ENCODE assay signal across 24 cellular contexts in genomic region chr2:274503-274902, GRCh38. TPM values are rescaled to one million over a fixed set of nuclear protein-coding genes. Genes with fewer than 3 reads are reported as not detected.
DNase-seq lines count a peak whose midpoint lies in the region; ATAC-seq, FAIRE-seq and TF ChIP-seq lines count a peak whose summit lies in the region.
"Had no signal": no experiment of that assay in that cellular context is flagged by ENCODE, and none has a peak within 500 bp of the region (broad histone marks: within the 10 kb centered on the region; RNA-seq: fewer than 3 reads in every experiment).

No MANE protein-coding gene starts in this region.

- peak; percentile 46 to 59; a peak in 2 of 4 replicates for TF ChIP-seq RAD21 in H1 (IDR thresholded peaks at IDR 0.05 in 1 of 2, conservative IDR thresholded peaks at IDR 0.05 in 1 of 2; ENCODE audit: low read depth in 2 of 2, low read length in 2 of 2)

- no peaks in the 10 kb centered on the region for H3K27me3 Mint-ChIP-seq in osteocyte (ENCODE audit: unreplicated experiment)
- H3K27me3 Mint-ChIP-seq: activated CD4-positive, alpha-beta T cell treated with anti-CD3 and anti-CD28 coated beads, Interleukin-2, amount 10 ng/mL, durations not matched to agents 24 days and 14 days; dendritic cell treated with granulocyte-macrophage colony-stimulating factor and Interleukin-4, amounts not matched to agents 40 ng/mL and 50 ng/mL, for 4 days; IgD-negative memory B cell had no signal

- H2AK5ac ChIP-seq in H1 (ENCODE audit: low read depth, low read length): no peak overlapping the region

- H3K36me3 ChIP-seq in OCI-LY7 (ENCODE audit: insufficient read depth, low read length) (peaks cover 97% of the 10 kb centered on the region), H1 (ENCODE audit: control insufficient read depth in 2 of 4, insufficient read depth in 4 of 4, low read length in 3 of 4) (peaks cover 14 to 66% (median 32%) of the 10 kb centered on the region in 4 experiments)

- H3K4me2 ChIP-seq in OCI-LY7 (ENCODE audit: low read length): no peak overlapping the region; the same call in 1 of the 2 replicates
- H3K4me2 ChIP-seq in H1 (ENCODE audit: insufficient read depth in 1 of 2, low read depth in 2 of 2, low read length in 2 of 2): no peak overlapping the region

- H3K56ac ChIP-seq in H1 (replicated peaks; ENCODE audit: insufficient read length, low read depth, low read length): no peak overlapping the region

- H3K4me1 ChIP-seq in OCI-LY7 (ENCODE audit: insufficient read depth, low read length, poor library complexity, severe bottlenecking) (peaks cover 21% of the 10 kb centered on the region), H1 (replicated peaks in 1 of 4; ENCODE audit: control insufficient read depth in 3 of 4, insufficient read depth in 4 of 4, low read length in 3 of 4) (no peaks in the 10 kb centered on the region)

- peak; percentile 56; the same call in 1 of the 2 replicates for TF ChIP-seq CTCF in OCI-LY7 (conservative IDR thresholded peaks at IDR 0.05; ENCODE audit: low read length)
- TF ChIP-seq CTCF in H1 (IDR thresholded peaks at IDR 0.05; ENCODE audit: control extremely low read depth in 1 of 3, insufficient read depth in 1 of 3, low read depth in 1 of 3, low read length in 3 of 3): peak; percentile 29 to 50 (median 46); a peak in 3 of 4 replicates
- TF ChIP-seq CTCF in osteocyte (IDR thresholded peaks at IDR 0.05): no peak

- H3K27ac Mint-ChIP-seq in osteocyte (ENCODE audit: unreplicated experiment): peak overlapping the region; percentile 67
- H3K27ac Mint-ChIP-seq: activated CD4-positive, alpha-beta T cell treated with anti-CD3 and anti-CD28 coated beads, Interleukin-2, amount 10 ng/mL, durations not matched to agents 24 days and 14 days; dendritic cell treated with granulocyte-macrophage colony-stimulating factor and Interleukin-4, amounts not matched to agents 40 ng/mL and 50 ng/mL, for 4 days had no signal

- intact Hi-C loops in OCI-LY7 (cut with micrococcal nuclease; ENCODE audit: unreplicated experiment): no loop called here

- H3K27me3 ChIP-seq in H1 (replicated peaks in 1 of 4; ENCODE audit: control insufficient read depth in 3 of 4, extremely low read depth in 1 of 4, insufficient read depth in 3 of 4, low read length in 3 of 4): no peaks in the 10 kb centered on the region
- H3K27me3 ChIP-seq: BLaER1, brain microvascular endothelial cell, gastrocnemius medialis had no signal

- H2BK15ac ChIP-seq in H1 (ENCODE audit: low read length): no peak overlapping the region

- H3K9me3 ChIP-seq in OCI-LY7 (ENCODE audit: low read length) (no peaks in the 10 kb centered on the region), H1 (ENCODE audit: insufficient read depth in 2 of 2, low read depth in 1 of 2, low read length in 1 of 2) (no peaks in the 10 kb centered on the region)
- H3K9me3 ChIP-seq: BLaER1, gastrocnemius medialis had no signal

- H2BK120ac ChIP-seq in H1 (replicated peaks; ENCODE audit: low read depth, low read length): no peak overlapping the region

- no peak overlapping the region for H2BK5ac ChIP-seq in H1 (ENCODE audit: low read depth, low read length)

- no peaks in the 10 kb centered on the region for H3K9me3 Mint-ChIP-seq in osteocyte (ENCODE audit: unreplicated experiment)
- H3K9me3 Mint-ChIP-seq: activated CD4-positive, alpha-beta T cell treated with anti-CD3 and anti-CD28 coated beads, Interleukin-2, amount 10 ng/mL, durations not matched to agents 24 days and 14 days; dendritic cell treated with granulocyte-macrophage colony-stimulating factor and Interleukin-4, amounts not matched to agents 40 ng/mL and 50 ng/mL, for 4 days; IgD-negative memory B cell had no signal

- H4K20me1 ChIP-seq in OCI-LY7 (ENCODE audit: insufficient read depth, low read length) (peaks cover 53% of the 10 kb centered on the region), H1 (replicated peaks in 1 of 2; ENCODE audit: control insufficient read depth in 1 of 2, insufficient read depth in 2 of 2, low read length in 2 of 2) (peaks cover 21 to 31% of the 10 kb centered on the region in 2 experiments)

- peaks cover 13% of the 10 kb centered on the region for H3K79me1 ChIP-seq in H1 (ENCODE audit: low read depth, low read length)

- H4K5ac ChIP-seq in H1 (ENCODE audit: insufficient read length, low read depth, low read length): no peak overlapping the region

- no peak overlapping the region for H3K4ac ChIP-seq in H1 (replicated peaks; ENCODE audit: insufficient read length, low read depth, low read length)

- 90% methylated on average over 3 of the region's 3 CpGs; no CpG with 5 or more reads in 1 of the 2 experiments for WGBS in H1 (ENCODE audit: extremely low coverage in 1 of 2, insufficient coverage in 1 of 2, insufficient read length in 1 of 2, insufficient replicate concordance in 2 of 2, low coverage in 1 of 2, low lambda C conversion rate in 2 of 2, missing lambda C conversion rate in 1 of 2), 2 experiments

- ATAC-seq in HG03196 (IDR thresholded peaks at IDR 0.05; ENCODE audit: unreplicated experiment): no peak
- no peak for ATAC-seq in HG03108 (IDR thresholded peaks at IDR 0.05; ENCODE audit: unreplicated experiment)
- ATAC-seq: gastrocnemius medialis, left ventricle myocardium superior had no signal

- POLR2A ChIA-PET in OCI-LY7 (lab: Charles Lee) (interaction anchor here (0.7 to 1.2 kb wide), 2 partner anchors 16 to 17 kb away, joined by 3 to 4 read pairs; no protein-coding TSS in a partner anchor), H1 (lab: Charles Lee; ENCODE audit: partially characterized antibody) (interaction anchor here (0.6 to 2.0 kb wide), 6 partner anchors 8 to 28 kb away, joined by 3 to 8 read pairs (median 4); partner anchors contain the start of gene SH3YL1)

- H3K14ac ChIP-seq in H1 (ENCODE audit: insufficient read length): no peak overlapping the region

- H2BK20ac ChIP-seq in H1 (ENCODE audit: low read length): no peak overlapping the region

- H3K18ac ChIP-seq in H1 (ENCODE audit: extremely low read depth, low read length): no peak overlapping the region

- H3K79me2 ChIP-seq in OCI-LY7 (ENCODE audit: insufficient read depth, low read depth, low read length): peaks cover 78% of the 10 kb centered on the region
- H3K79me2 ChIP-seq in H1 (ENCODE audit: control insufficient read depth in 1 of 2, insufficient read depth in 2 of 2, low read length in 2 of 2): peaks cover 10 to 72% of the 10 kb centered on the region in 2 experiments

- H3K23ac ChIP-seq in H1 (ENCODE audit: insufficient read length): no peak overlapping the region

- no peak overlapping the region for H2BK12ac ChIP-seq in H1 (ENCODE audit: low read depth, low read length)

- no peak for TF ChIP-seq POLR2A in H1 (IDR thresholded peaks at IDR 0.05; ENCODE audit: control extremely low read depth in 1 of 2, low read depth in 2 of 2, low read length in 2 of 2)

- CTCF ChIA-PET in OCI-LY7 (lab: Charles Lee; ENCODE audit: unreplicated experiment): no interaction called here
- CTCF ChIA-PET in H1 (lab: Charles Lee; ENCODE audit: partially characterized antibody): interaction anchor here (0.9 to 3.8 kb wide), 15 partner anchors 9 to 363 kb away, joined by 3 to 28 read pairs (median 4); no protein-coding TSS in a partner anchor

- no peak overlapping the region for H3K9ac ChIP-seq in H1 (replicated peaks in 1 of 4; ENCODE audit: extremely low read depth in 1 of 4, low read depth in 3 of 4, low read length in 3 of 4)
- H3K9ac ChIP-seq: BLaER1 had no signal

- no peak for FAIRE-seq in H1 (lab: Jason Lieb, UNC)
- FAIRE-seq: RCC 7860, urothelium cell line had no signal

- H2AFZ ChIP-seq in OCI-LY7 (ENCODE audit: low read length) (no peak overlapping the region), H1 (ENCODE audit: low read length) (no peak overlapping the region)

- TF ChIP-seq EP300 in H1 (IDR thresholded peaks at IDR 0.05; ENCODE audit: borderline replicate concordance in 1 of 2, low read depth in 2 of 2, low read length in 2 of 2): no peak

- no peak overlapping the region for H3K4me3 Mint-ChIP-seq in osteocyte (ENCODE audit: unreplicated experiment)
- H3K4me3 Mint-ChIP-seq: activated CD4-positive, alpha-beta T cell treated with anti-CD3 and anti-CD28 coated beads, Interleukin-2, amount 10 ng/mL, durations not matched to agents 24 days and 14 days; dendritic cell treated with granulocyte-macrophage colony-stimulating factor and Interleukin-4, amounts not matched to agents 40 ng/mL and 50 ng/mL, for 4 days had no signal

- H3K4me3 ChIP-seq in OCI-LY7 (ENCODE audit: low read depth, low read length, poor library complexity, severe bottlenecking) (no peak overlapping the region), H1 (ENCODE audit: extremely low read depth in 1 of 4, insufficient read depth in 2 of 4, low read depth in 3 of 4, low read length in 4 of 4) (no peak overlapping the region)
- H3K4me3 ChIP-seq: BLaER1, gastrocnemius medialis had no signal

- no peaks in the 10 kb centered on the region for H3K23me2 ChIP-seq in H1 (ENCODE audit: low read depth, low read length)

- H3K27ac ChIP-seq in OCI-LY7 (ENCODE audit: low read depth, low read length, poor library complexity, severe bottlenecking) (no peak overlapping the region), H1 (ENCODE audit: low read depth, low read length) (no peak overlapping the region)
- H3K27ac ChIP-seq: BLaER1, brain microvascular endothelial cell, gastrocnemius medialis, HL-60 had no signal

- DNase-seq in DMS53 (lab: John Stamatoyannopoulos, UW): peak; percentile 11
- DNase-seq in DMS53 treated with DMSO at 0.1 percent for 48 hours (lab: John Stamatoyannopoulos, UW; ENCODE audit: unreplicated experiment): no peak
- no peak for DNase-seq in OCI-LY7 (ENCODE audit: low spot score)
- DNase-seq in H1 (ENCODE audit: low read depth in 1 of 2, low spot score in 2 of 2): no peak
- no peak for DNase-seq in osteocyte (ENCODE audit: extremely low spot score, unreplicated experiment)
- DNase-seq in NCI-H524 treated with DMSO at 0.1 percent for 48 hours (lab: John Stamatoyannopoulos, UW): no peak
- DNase-seq: 8988T; activated CD4-positive, alpha-beta T cell treated with anti-CD3 and anti-CD28 coated beads, Interleukin-2, amount 10 ng/mL, durations not matched to agents 24 days and 14 days; activated effector memory CD4-positive, alpha-beta T cell treated with Interleukin-2 at 50 U/mL for 16 hours; brain microvascular endothelial cell; gastrocnemius medialis; GF-D8; left ventricle myocardium superior; NCI-H1105; NCI-H2171; nucleus accumbens had no signal

- no TSS peak for BruUV-seq in OCI-LY7 (replicated peaks; lab: Mats Ljungman, UMichigan)

- H3K36me3 Mint-ChIP-seq in osteocyte (ENCODE audit: unreplicated experiment): peaks cover 35% of the 10 kb centered on the region

- no peaks in the 10 kb centered on the region for H3K9me2 ChIP-seq in OCI-LY7 (ENCODE audit: insufficient read depth, low read length)

- H3K4me1 Mint-ChIP-seq in osteocyte (ENCODE audit: unreplicated experiment): peaks cover 8% of the 10 kb centered on the region

- H4K91ac ChIP-seq in H1 (replicated peaks; ENCODE audit: insufficient read length, low read length): no peak overlapping the region

- H4K8ac ChIP-seq in H1 (ENCODE audit: extremely low read depth, insufficient read depth, low read length): no peak overlapping the region

RNA-seq across cellular contexts. Expression of gene ACP1, which starts 9.8 kb away (rescaled TPM):
- 124 and 126 TPM in 2 replicates for total RNA-seq in OCI-LY7 (2014; rRNA removed; shearing (Covaris generic))
- total RNA-seq in OCI-LY7 (2022) (99.0 and 114 TPM in 2 replicates), osteocyte (81.4 and 82.9 TPM in 2 replicates)
- 150 and 155 TPM in 2 replicates for total RNA-seq in H1 (2021; fragmentation: NEBNext Ultra II Directional; extraction: Animal tissue kit (Norgen Biotek cat#: 25700))
- polyA plus RNA-seq in H1 (2011; rRNA removed): 78.7 and 115 TPM in 2 replicates
- 169 TPM for polyA plus RNA-seq in H1 (2011; cell fraction: cytosol; rRNA removed)
- 96.8 TPM for polyA plus RNA-seq in H1 (2011; cell fraction: nucleus; rRNA removed)
- polyA plus RNA-seq in H1 (2012, experiment 1 of 2): 165 to 214 TPM (median 182 TPM) in 4 replicates
- 60.1 TPM for polyA plus RNA-seq in H1 (2012, experiment 2 of 2)
- 107 TPM for polyA plus RNA-seq in H1 (2013, experiment 1 of 2)
- 106 TPM for polyA plus RNA-seq in H1 (2013, experiment 2 of 2)
- 107 and 121 TPM in 2 replicates for polyA minus RNA-seq in H1 (2011; rRNA and poly(A)+ RNA removed)
- polyA minus RNA-seq in H1 (2011; cell fraction: cytosol; rRNA and poly(A)+ RNA removed): 83.2 TPM
- polyA minus RNA-seq in H1 (2011; cell fraction: nucleus; rRNA and poly(A)+ RNA removed): 78.8 TPM

RNA-seq across cellular contexts. Expression of gene SH3YL1, which starts 10.7 kb away (rescaled TPM):
- 20.3 and 30.9 TPM in 2 replicates for total RNA-seq in OCI-LY7 (2014; rRNA removed; shearing (Covaris generic))
- 21.3 and 26.6 TPM in 2 replicates for total RNA-seq in OCI-LY7 (2022)
- 31.4 and 37.2 TPM in 2 replicates for total RNA-seq in H1 (2021; fragmentation: NEBNext Ultra II Directional; extraction: Animal tissue kit (Norgen Biotek cat#: 25700))
- 12.9 and 13.6 TPM in 2 replicates for polyA plus RNA-seq in H1 (2011; rRNA removed)
- polyA plus RNA-seq in H1 (2011; cell fraction: cytosol; rRNA removed): 22.5 TPM
- 28.4 TPM for polyA plus RNA-seq in H1 (2011; cell fraction: nucleus; rRNA removed)
- 24.6 to 32.5 TPM (median 25.7 TPM) in 4 replicates for polyA plus RNA-seq in H1 (2012, experiment 1 of 2)
- 5.9 TPM for polyA plus RNA-seq in H1 (2012, experiment 2 of 2)
- polyA plus RNA-seq in H1 (2013, experiment 1 of 2): 27.9 TPM
- 26.7 TPM for polyA plus RNA-seq in H1 (2013, experiment 2 of 2)
- 18.9 and 19.0 TPM in 2 replicates for polyA minus RNA-seq in H1 (2011; rRNA and poly(A)+ RNA removed)
- polyA minus RNA-seq in H1 (2011; cell fraction: cytosol; rRNA and poly(A)+ RNA removed): 15.1 TPM
- polyA minus RNA-seq in H1 (2011; cell fraction: nucleus; rRNA and poly(A)+ RNA removed): 44.6 TPM
- 50.2 and 55.5 TPM in 2 replicates for total RNA-seq in osteocyte

RNA-seq across cellular contexts. Expression of gene ALKAL2, which starts 13.4 kb away (rescaled TPM):
- not detected in 2 replicates for total RNA-seq in OCI-LY7 (2014; rRNA removed; shearing (Covaris generic))
- not detected in 2 replicates for total RNA-seq in OCI-LY7 (2022)
- total RNA-seq in H1 (2021; fragmentation: NEBNext Ultra II Directional; extraction: Animal tissue kit (Norgen Biotek cat#: 25700)): 10.4 and 11.5 TPM in 2 replicates
- polyA plus RNA-seq in H1 (2011; rRNA removed): 4.3 and 4.6 TPM in 2 replicates
- polyA plus RNA-seq in H1 (2011; cell fraction: cytosol; rRNA removed): 5.4 TPM
- 7.2 TPM for polyA plus RNA-seq in H1 (2011; cell fraction: nucleus; rRNA removed)
- 4.5 to 6.0 TPM (median 4.9 TPM) in 4 replicates for polyA plus RNA-seq in H1 (2012, experiment 1 of 2)
- 2.0 TPM for polyA plus RNA-seq in H1 (2012, experiment 2 of 2)
- polyA plus RNA-seq in H1 (2013, experiment 1 of 2): 11.7 TPM
- polyA plus RNA-seq in H1 (2013, experiment 2 of 2): 12.0 TPM
- 2.8 and 4.6 TPM in 2 replicates for polyA minus RNA-seq in H1 (2011; rRNA and poly(A)+ RNA removed)
- 6.0 TPM for polyA minus RNA-seq in H1 (2011; cell fraction: cytosol; rRNA and poly(A)+ RNA removed)
- 7.4 TPM for polyA minus RNA-seq in H1 (2011; cell fraction: nucleus; rRNA and poly(A)+ RNA removed)
- 50.0 and 52.9 TPM in 2 replicates for total RNA-seq in osteocyte
- total RNA-seq: gastrocnemius medialis had no signal

Comparison
In these comparisons a context has a peak if more than half of its experiments do, and no peak if none do; other contexts are left out.
1. RNA of gene ALKAL2, which starts 13.4 kb away (total RNA-seq): 50.0 to 52.9 TPM in osteocyte and 10.4 to 11.5 TPM in H1; not detected in OCI-LY7; every median in the first group is over 10 times any median in the second.